19 cellular contexts compared by ENCODE assay signal in genomic region chr6:169837529-169838250, GRCh38.
DNase-seq lines count a peak whose midpoint lies in the region; ATAC-seq, FAIRE-seq and TF ChIP-seq lines count a peak whose summit lies in the region.
"Had no signal": no experiment of that assay in that cellular context is flagged by ENCODE, and none has a peak within 500 bp of the region (broad histone marks: within the 10 kb centered on the region; RNA-seq: fewer than 3 reads in every experiment).

No MANE protein-coding gene starts in this region.

- no peak for FAIRE-seq in HTR-8/SVneo (lab: Jason Lieb, UNC)

- H3K27me3 ChIP-seq in right atrium auricular region (no peaks in the 10 kb centered on the region), colonic mucosa (no peaks in the 10 kb centered on the region), vagina (no peaks in the 10 kb centered on the region), GM23248 (replicated peaks; ENCODE audit: insufficient read depth) (peaks cover 32% of the 10 kb centered on the region; the same call in 1 of the 2 replicates)
- H3K27me3 ChIP-seq: SJSA1 had no signal

- peaks cover 0 to 5% (median 0%) of the 10 kb centered on the region in 7 donors for H3K9me3 Mint-ChIP-seq in naive B cell
- H3K9me3 Mint-ChIP-seq: CD8-positive, alpha-beta memory T cell had no signal

- H3K27ac ChIP-seq in right atrium auricular region: no peak overlapping the region
- no peak overlapping the region for H3K27ac ChIP-seq in colonic mucosa
- H3K27ac ChIP-seq in vagina: no peak overlapping the region
- no peak overlapping the region for H3K27ac ChIP-seq in GM23248
- H3K27ac ChIP-seq: HL-60, SJSA1 had no signal

- no peak overlapping the region for H3K9ac ChIP-seq in colonic mucosa (ENCODE audit: low read depth in 2 of 2, low read length in 2 of 2)
- H3K9ac ChIP-seq in GM23248: no peak overlapping the region

- ATAC-seq in Right ventricle myocardium inferior (no peak), naive B cell (ENCODE audit: low read depth in 2 of 2) (peak in 1 of 2 donors; percentile 32)
- ATAC-seq: HCT116 had no signal

- H3K4me3 ChIP-seq in right atrium auricular region (no peak overlapping the region), colonic mucosa (no peak overlapping the region), vagina (no peak overlapping the region), GM23248 (no peak overlapping the region)
- H3K4me3 ChIP-seq: SJSA1 had no signal

- WGBS in GM23248 (ENCODE audit: low coverage in 1 of 2, low lambda C conversion rate in 2 of 2, missing lambda C conversion rate in 2 of 2), 2 experiments: 61 to 63% methylated on average over 16 to 17 of the region's 17 CpGs

- H3K4me1 ChIP-seq in right atrium auricular region (no peaks in the 10 kb centered on the region), colonic mucosa (no peaks in the 10 kb centered on the region), vagina (no peaks in the 10 kb centered on the region), GM23248 (ENCODE audit: insufficient read depth) (no peaks in the 10 kb centered on the region)
- H3K4me1 ChIP-seq: SJSA1 had no signal

- no peaks in the 10 kb centered on the region for H3F3A ChIP-seq in GM23248 (ENCODE audit: insufficient read depth)

- H3K4me1 Mint-ChIP-seq in naive B cell: peaks cover 5 to 7% (median 5%) of the 10 kb centered on the region in 3 donors
- H3K4me1 Mint-ChIP-seq: CD8-positive, alpha-beta memory T cell had no signal

- H3K9me2 ChIP-seq in GM23248 (ENCODE audit: insufficient read depth): no peaks in the 10 kb centered on the region

- H3K36me3 ChIP-seq in right atrium auricular region (no peaks in the 10 kb centered on the region), colonic mucosa (no peaks in the 10 kb centered on the region), vagina (no peaks in the 10 kb centered on the region), GM23248 (ENCODE audit: low read depth) (no peaks in the 10 kb centered on the region)
- H3K36me3 ChIP-seq: SJSA1 had no signal

- no peaks in the 10 kb centered on the region for H4K20me1 ChIP-seq in GM23248 (ENCODE audit: insufficient read depth)

- peaks cover 14 to 21% (median 17%) of the 10 kb centered on the region in 3 donors for H3K27me3 Mint-ChIP-seq in naive B cell

- no peak overlapping the region for H3K27ac Mint-ChIP-seq in naive B cell
- H3K27ac Mint-ChIP-seq: CD8-positive, alpha-beta memory T cell had no signal

- no peak for TF ChIP-seq CTCF in right atrium auricular region (IDR thresholded peaks at IDR 0.05)
- no peak for TF ChIP-seq CTCF in colonic mucosa (IDR thresholded peaks at IDR 0.05)
- no peak for TF ChIP-seq CTCF in vagina (IDR thresholded peaks at IDR 0.05)

- H3K4me3 Mint-ChIP-seq in naive B cell: no peak overlapping the region
- H3K4me3 Mint-ChIP-seq: CD8-positive, alpha-beta memory T cell had no signal

- H2AFZ ChIP-seq in GM23248: no peak overlapping the region

- in situ Hi-C loops in GM23248 (cut with MboI): no loop called here

- H3K4me2 ChIP-seq in GM23248 (ENCODE audit: unreplicated experiment): no peak overlapping the region

- no peak for TF ChIP-seq POLR2A in vagina (IDR thresholded peaks at IDR 0.05)

- no peaks in the 10 kb centered on the region for H3K9me3 ChIP-seq in right atrium auricular region
- H3K9me3 ChIP-seq in colonic mucosa: no peaks in the 10 kb centered on the region
- no peaks in the 10 kb centered on the region for H3K9me3 ChIP-seq in vagina
- H3K9me3 ChIP-seq in GM23248 (ENCODE audit: low read depth): no peaks in the 10 kb centered on the region
- H3K9me3 ChIP-seq: SJSA1 had no signal

- H3K36me3 Mint-ChIP-seq in naive B cell: no peaks in the 10 kb centered on the region
- H3K36me3 Mint-ChIP-seq: CD8-positive, alpha-beta memory T cell had no signal

- peak; percentile 40 for DNase-seq in right atrium auricular region (ENCODE audit: low spot score)
- DNase-seq in Right ventricle myocardium inferior (ENCODE audit: missing footprints): no peak
- DNase-seq in colonic mucosa: peak; percentile 9
- DNase-seq in naive B cell: peak; percentile 8
- peak; percentile 31 to 69 for DNase-seq in vagina (ENCODE audit: extremely low spot score in 2 of 2)
- DNase-seq in GM23248: no peak
- DNase-seq in NCI-H2029 (lab: John Stamatoyannopoulos, UW): no peak
- DNase-seq in HTR-8/SVneo (ENCODE audit: insufficient read length, low spot score): no peak
- DNase-seq: ACHN; CD8-positive, alpha-beta memory T cell; EL; KG1; NCI-H1105; NK-92 treated with Interleukin-12 subunit alpha and Interleukin-12 subunit beta, amount 100 ng/mL, for 24 hours; OCI-M1; RPMI8226 had no signal

- intact Hi-C loops in Right ventricle myocardium inferior (cut with DNase I) (loop anchor here (10.0 kb wide), 1 partner anchor 317 kb away; no protein-coding TSS in a partner anchor), colonic mucosa (cut with DNase I) (no loop called here), vagina (cut with DNase I) (loop anchor here (10.0 kb wide), 2 partner anchors 457 to 677 kb away; partner anchors contain the start of gene DLL1)

- no peaks in the 10 kb centered on the region for H3K79me2 ChIP-seq in GM23248 (ENCODE audit: insufficient read depth)

Comparison
In these comparisons a context has a peak if more than half of its experiments do, and no peak if none do; other contexts are left out.
1. DNase-seq: peak in right atrium auricular region (single experiment), colonic mucosa (single experiment), naive B cell (single experiment) and vagina (2 of 2); none in Right ventricle myocardium inferior (single experiment), GM23248 (single experiment), NCI-H2029 (single experiment) and HTR-8/SVneo (single experiment).